In the genomic region with DNA sequence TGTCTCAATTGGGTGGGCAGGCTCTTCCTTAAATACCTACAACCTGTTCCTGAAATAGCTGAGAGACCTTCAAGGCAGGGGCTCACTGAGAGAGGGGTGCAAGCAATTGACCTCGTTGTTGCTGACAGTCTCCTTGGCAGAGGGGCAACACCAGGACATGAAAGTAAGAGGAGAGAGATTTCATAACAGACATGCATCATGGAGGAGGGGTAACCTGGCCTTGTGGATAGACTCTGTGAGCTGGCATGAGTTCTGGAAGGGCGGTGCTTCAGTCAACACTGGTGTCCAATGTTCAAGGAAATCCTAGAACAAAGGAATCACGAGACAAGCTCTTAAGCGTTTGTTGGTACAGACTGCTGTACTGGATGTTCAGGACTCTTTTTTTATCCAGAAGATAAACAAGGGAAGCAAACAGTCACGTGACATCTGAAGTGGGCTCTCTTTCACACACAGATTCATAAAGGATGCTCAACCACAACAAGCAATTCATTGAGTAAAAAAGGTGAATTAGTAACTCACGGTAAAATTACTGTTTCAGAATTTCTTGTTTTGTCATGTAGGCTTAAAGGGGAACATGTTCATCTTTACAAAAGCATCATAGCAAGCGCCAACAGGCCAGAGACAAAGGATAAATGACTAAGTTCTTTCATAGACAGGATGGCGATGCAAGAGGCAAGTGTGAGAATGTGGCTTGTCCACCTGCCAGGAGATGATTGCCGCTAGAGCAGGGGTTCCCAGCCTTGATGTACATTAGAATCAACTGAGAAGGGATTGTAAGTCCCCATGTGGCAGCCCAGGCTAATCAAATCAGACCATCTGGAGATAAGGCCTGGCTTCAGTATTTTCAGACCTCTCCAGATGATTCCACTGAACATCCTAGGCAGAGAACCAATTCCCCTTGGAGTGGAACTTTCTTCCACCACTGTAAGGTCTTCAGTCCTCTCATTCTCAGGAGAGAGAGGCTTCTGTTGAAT, we compare ENCODE assay signal across 1 cellular context.
TF ChIP-seq lines count a peak whose summit lies in the region.

No MANE protein-coding gene starts in this region.

TF ChIP-seq in K562, 482 proteins besides CTCF, POLR2A, EP300 and RAD21 (continued from another document):
- TF ChIP-seq, protein P1, sequence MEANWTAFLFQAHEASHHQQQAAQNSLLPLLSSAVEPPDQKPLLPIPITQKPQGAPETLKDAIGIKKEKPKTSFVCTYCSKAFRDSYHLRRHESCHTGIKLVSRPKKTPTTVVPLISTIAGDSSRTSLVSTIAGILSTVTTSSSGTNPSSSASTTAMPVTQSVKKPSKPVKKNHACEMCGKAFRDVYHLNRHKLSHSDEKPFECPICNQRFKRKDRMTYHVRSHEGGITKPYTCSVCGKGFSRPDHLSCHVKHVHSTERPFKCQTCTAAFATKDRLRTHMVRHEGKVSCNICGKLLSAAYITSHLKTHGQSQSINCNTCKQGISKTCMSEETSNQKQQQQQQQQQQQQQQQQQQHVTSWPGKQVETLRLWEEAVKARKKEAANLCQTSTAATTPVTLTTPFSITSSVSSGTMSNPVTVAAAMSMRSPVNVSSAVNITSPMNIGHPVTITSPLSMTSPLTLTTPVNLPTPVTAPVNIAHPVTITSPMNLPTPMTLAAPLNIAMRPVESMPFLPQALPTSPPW (CRISPR knock-in tag; IDR thresholded peaks at IDR 0.05), result no peak
- TF ChIP-seq ZFP36 (IDR thresholded peaks at IDR 0.05; ENCODE audit: low read depth, low read length, partially characterized antibody) (no peak), PPARD (CRISPR knock-in tag; IDR thresholded peaks at IDR 0.05) (no peak), ILK (tag; IDR thresholded peaks at IDR 0.05; ENCODE audit: borderline replicate concordance, low read depth) (no peak), NRF1 (conservative IDR thresholded peaks at IDR 0.05 in 1 of 2, IDR thresholded peaks at IDR 0.05 in 1 of 2) (no peak), TAF9B (IDR thresholded peaks at IDR 0.05; ENCODE audit: partially characterized antibody) (no peak), RBFOX2 (IDR thresholded peaks at IDR 0.05; ENCODE audit: low read depth, low read length) (no peak), CHD1 (IDR thresholded peaks at IDR 0.05; ENCODE audit: low read length) (no peak)
- TF ChIP-seq, protein P2, sequence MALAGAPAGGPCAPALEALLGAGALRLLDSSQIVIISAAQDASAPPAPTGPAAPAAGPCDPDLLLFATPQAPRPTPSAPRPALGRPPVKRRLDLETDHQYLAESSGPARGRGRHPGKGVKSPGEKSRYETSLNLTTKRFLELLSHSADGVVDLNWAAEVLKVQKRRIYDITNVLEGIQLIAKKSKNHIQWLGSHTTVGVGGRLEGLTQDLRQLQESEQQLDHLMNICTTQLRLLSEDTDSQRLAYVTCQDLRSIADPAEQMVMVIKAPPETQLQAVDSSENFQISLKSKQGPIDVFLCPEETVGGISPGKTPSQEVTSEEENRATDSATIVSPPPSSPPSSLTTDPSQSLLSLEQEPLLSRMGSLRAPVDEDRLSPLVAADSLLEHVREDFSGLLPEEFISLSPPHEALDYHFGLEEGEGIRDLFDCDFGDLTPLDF (CRISPR knock-in tag; IDR thresholded peaks at IDR 0.05), result no peak
- TF ChIP-seq, protein P3, sequence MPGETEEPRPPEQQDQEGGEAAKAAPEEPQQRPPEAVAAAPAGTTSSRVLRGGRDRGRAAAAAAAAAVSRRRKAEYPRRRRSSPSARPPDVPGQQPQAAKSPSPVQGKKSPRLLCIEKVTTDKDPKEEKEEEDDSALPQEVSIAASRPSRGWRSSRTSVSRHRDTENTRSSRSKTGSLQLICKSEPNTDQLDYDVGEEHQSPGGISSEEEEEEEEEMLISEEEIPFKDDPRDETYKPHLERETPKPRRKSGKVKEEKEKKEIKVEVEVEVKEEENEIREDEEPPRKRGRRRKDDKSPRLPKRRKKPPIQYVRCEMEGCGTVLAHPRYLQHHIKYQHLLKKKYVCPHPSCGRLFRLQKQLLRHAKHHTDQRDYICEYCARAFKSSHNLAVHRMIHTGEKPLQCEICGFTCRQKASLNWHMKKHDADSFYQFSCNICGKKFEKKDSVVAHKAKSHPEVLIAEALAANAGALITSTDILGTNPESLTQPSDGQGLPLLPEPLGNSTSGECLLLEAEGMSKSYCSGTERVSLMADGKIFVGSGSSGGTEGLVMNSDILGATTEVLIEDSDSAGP (CRISPR knock-in tag; IDR thresholded peaks at IDR 0.05), result no peak
